ENCODE assay signal across 13 cellular contexts in genomic region chr4:25702848-25703247, GRCh38. TPM values are rescaled to one million over a fixed set of nuclear protein-coding genes. Genes with fewer than 3 reads are reported as not detected.
DNase-seq lines count a peak whose midpoint lies in the region; ATAC-seq and TF ChIP-seq lines count a peak whose summit lies in the region.
"Had no signal": no experiment of that assay in that cellular context is flagged by ENCODE, and none has a peak within 500 bp of the region (broad histone marks: within the 10 kb centered on the region; RNA-seq: fewer than 3 reads in every experiment).

No MANE protein-coding gene starts in this region.

- ATAC-seq in left lung (peak; percentile 45), GM18505 (IDR thresholded peaks at IDR 0.05; ENCODE audit: unreplicated experiment) (no peak), WTC11 (no peak; the same call in 1 of the 2 replicates)
- no peak for ATAC-seq in stimulated activated memory B cell treated with anti-CD40 and anti-IgM and Interleukin-4, amounts not matched to agents 10 μg/mL and 1 μg/mL and 100 μg/mL, for 72 hours
- ATAC-seq: activated T-helper 17 cell treated with anti-CD3 and anti-CD28 coated beads, Interleukin-2, amount 50 U/mL, for 72 hours; stimulated activated naive CD8-positive, alpha-beta T cell treated with anti-CD3 and anti-CD28 coated beads, Interleukin-15, Interleukin-2, amounts not matched to agents 100 U/mL and 50 U/mL, for 24 hours had no signal

- H3K9me3 ChIP-seq in left lung: no peaks in the 10 kb centered on the region

- no peaks in the 10 kb centered on the region for H3K36me3 ChIP-seq in left lung

- CTCF ChIA-PET in WTC11 (lab: Charles Lee): interaction anchor here (0.7 kb wide), 1 partner anchor 261 kb away, joined by 3 read pairs; no protein-coding TSS in a partner anchor

- H3K27ac ChIP-seq in left lung: no peak overlapping the region

- TF ChIP-seq CTCF in left lung (IDR thresholded peaks at IDR 0.05): no peak
- TF ChIP-seq CTCF in WTC11 (IDR thresholded peaks at IDR 0.05): no peak

- peak; percentile 41 for DNase-seq in DMS79 treated with DMSO at 0.1 percent for 48 hours (lab: John Stamatoyannopoulos, UW)
- DNase-seq in NCI-H1092 treated with DMSO at 0.1 percent for 48 hours (lab: John Stamatoyannopoulos, UW): peak; percentile 78
- peak; percentile 92 for DNase-seq in cerebellar cortex (ENCODE audit: low spot score)
- no peak for DNase-seq in left lung
- no peak for DNase-seq in activated CD8-positive, alpha-beta memory T cell treated with anti-CD3 and anti-CD28 coated beads for 24 hours
- no peak for DNase-seq in WTC11 (ENCODE audit: low spot score)
- DNase-seq: NCI-H526 treated with DMSO at 0.1 percent for 48 hours; stimulated activated CD4-positive, alpha-beta T cell treated with anti-CD3 and anti-CD28 coated beads, Interleukin-12 subunit alpha, Interleukin-12 subunit beta, amount 100 ng/mL, for 4 hours; stimulated activated naive CD8-positive, alpha-beta T cell treated with anti-CD3 and anti-CD28 coated beads, Interleukin-15, Interleukin-2, amounts not matched to agents 100 U/mL and 50 U/mL, for 24 hours had no signal

- H3K27me3 ChIP-seq in left lung: no peaks in the 10 kb centered on the region

- POLR2A ChIA-PET in WTC11 (lab: Charles Lee): no interaction called here

- H3K4me3 ChIP-seq in left lung: no peak overlapping the region

- TF ChIP-seq POLR2A in GM18505 (IDR thresholded peaks at IDR 0.05; ENCODE audit: borderline replicate concordance, extremely low read depth, insufficient read depth, insufficient read length): no peak

- H3K4me1 ChIP-seq in left lung: no peaks in the 10 kb centered on the region

- H3K9me3 Mint-ChIP-seq in stimulated activated memory B cell treated with anti-CD40 and anti-IgM and Interleukin-4, amounts not matched to agents 10 μg/mL and 1 μg/mL and 100 μg/mL, for 72 hours: no peaks in the 10 kb centered on the region
- peaks cover 3% of the 10 kb centered on the region for H3K9me3 Mint-ChIP-seq in WTC11
- H3K9me3 Mint-ChIP-seq: activated T-helper 17 cell treated with anti-CD3 and anti-CD28 coated beads, Interleukin-2, amount 50 U/mL, for 72 hours had no signal

- no peak overlapping the region for H3K4me3 Mint-ChIP-seq in stimulated activated memory B cell treated with anti-CD40 and anti-IgM and Interleukin-4, amounts not matched to agents 10 μg/mL and 1 μg/mL and 100 μg/mL, for 72 hours
- H3K4me3 Mint-ChIP-seq in WTC11: no peak overlapping the region
- H3K4me3 Mint-ChIP-seq: activated T-helper 17 cell treated with anti-CD3 and anti-CD28 coated beads, Interleukin-2, amount 50 U/mL, for 72 hours had no signal

- intact Hi-C loops in left lung (cut with DNase I): no loop called here

- no peaks in the 10 kb centered on the region for H3K4me1 Mint-ChIP-seq in stimulated activated memory B cell treated with anti-CD40 and anti-IgM and Interleukin-4, amounts not matched to agents 10 μg/mL and 1 μg/mL and 100 μg/mL, for 72 hours
- H3K4me1 Mint-ChIP-seq in WTC11: no peaks in the 10 kb centered on the region
- H3K4me1 Mint-ChIP-seq: activated T-helper 17 cell treated with anti-CD3 and anti-CD28 coated beads, Interleukin-2, amount 50 U/mL, for 72 hours had no signal

- H3K27me3 Mint-ChIP-seq in stimulated activated memory B cell treated with anti-CD40 and anti-IgM and Interleukin-4, amounts not matched to agents 10 μg/mL and 1 μg/mL and 100 μg/mL, for 72 hours: no peaks in the 10 kb centered on the region
- no peaks in the 10 kb centered on the region for H3K27me3 Mint-ChIP-seq in WTC11 (ENCODE audit: low read depth)

- H3K27ac Mint-ChIP-seq in stimulated activated memory B cell treated with anti-CD40 and anti-IgM and Interleukin-4, amounts not matched to agents 10 μg/mL and 1 μg/mL and 100 μg/mL, for 72 hours: no peak overlapping the region
- H3K27ac Mint-ChIP-seq in WTC11: no peak overlapping the region
- H3K27ac Mint-ChIP-seq: activated T-helper 17 cell treated with anti-CD3 and anti-CD28 coated beads, Interleukin-2, amount 50 U/mL, for 72 hours had no signal

- H3K36me3 Mint-ChIP-seq in stimulated activated memory B cell treated with anti-CD40 and anti-IgM and Interleukin-4, amounts not matched to agents 10 μg/mL and 1 μg/mL and 100 μg/mL, for 72 hours: no peaks in the 10 kb centered on the region
- 0 out of 2 replicates have a peak, but pooled peaks cover 4% of the 10 kb centered on the region for H3K36me3 Mint-ChIP-seq in WTC11

TF ChIP-seq in WTC11, 78 proteins besides CTCF, POLR2A, EP300 and RAD21:
- no peak for TF ChIP-seq NR1H2 (CRISPR knock-in tag; IDR thresholded peaks at IDR 0.05)
- no peak for TF ChIP-seq FOXJ3 (CRISPR knock-in tag; IDR thresholded peaks at IDR 0.05; ENCODE audit: borderline replicate concordance)
- no peak for TF ChIP-seq NR2C2 (CRISPR knock-in tag; IDR thresholded peaks at IDR 0.05)

RNA-seq across cellular contexts. Expression of gene SLC34A2, which starts 47.2 kb away (rescaled TPM):
- total RNA-seq in left lung (1,000 to 10,000 TPM; 2,023 to 3,249 TPM), WTC11 (2021) (1.7 to 1.9 TPM (median 1.8 TPM) in 3 replicates)
- total RNA-seq: activated T-helper 17 cell treated with anti-CD3 and anti-CD28 coated beads, Interleukin-2, amount 50 U/mL, for 72 hours; mesenteric fat pad had no signal

Comparison
In these comparisons a context has a peak if more than half of its experiments do, and no peak if none do; other contexts are left out.
1. DNase-seq: peak in DMS79 treated with DMSO at 0.1 percent for 48 hours (single experiment), NCI-H1092 treated with DMSO at 0.1 percent for 48 hours (single experiment) and cerebellar cortex (single experiment); none in left lung (0 of 2), activated CD8-positive, alpha-beta memory T cell treated with anti-CD3 and anti-CD28 coated beads for 24 hours (single experiment) and WTC11 (single experiment).
2. RNA of gene SLC34A2, which starts 47.2 kb away (total RNA-seq): 2,023 to 3,249 TPM in left lung; 1.7 to 1.9 TPM in WTC11; every median in the first group is over 100 times any median in the second.